In genomic region chr3:141456328-141456689, GRCh38 we compare ENCODE assay signal across 20 cellular contexts. TPM values are rescaled to one million over a fixed set of nuclear protein-coding genes. Genes with fewer than 3 reads are reported as not detected.
DNase-seq lines count a peak whose midpoint lies in the region; ATAC-seq and TF ChIP-seq lines count a peak whose summit lies in the region.
"Had no signal": no experiment of that assay in that cellular context is flagged by ENCODE, and none has a peak within 500 bp of the region (broad histone marks: within the 10 kb centered on the region; RNA-seq: fewer than 3 reads in every experiment).

No MANE protein-coding gene starts in this region.

- H3K27ac ChIP-seq in coronary artery (no peak overlapping the region), ascending aorta (no peak overlapping the region)
- H3K27ac ChIP-seq: foreskin keratinocyte, parathyroid adenoma, RWPE1, spleen had no signal

- intact Hi-C loops in left cardiac atrium (cut with DNase I) (no loop called here), Right ventricle myocardium superior (cut with DNase I) (loop anchor here (2.0 to 10.0 kb wide), 2 partner anchors 146 to 222 kb away; partner anchors contain the start of gene PXYLP1), ascending aorta (cut with DNase I) (loop anchor here (10.0 kb wide), 1 partner anchor 418 kb away; the partner anchor contains the start of gene ATP1B3)

- TF ChIP-seq CTCF in choroid plexus epithelial cell (conservative IDR thresholded peaks at IDR 0.05; ENCODE audit: low read depth, low read length), result no peak
- no peak for TF ChIP-seq CTCF in nephron (IDR thresholded peaks at IDR 0.05; ENCODE audit: unreplicated experiment in 3 of 3)
- TF ChIP-seq CTCF in coronary artery (IDR thresholded peaks at IDR 0.05), result no peak
- TF ChIP-seq CTCF in ascending aorta (IDR thresholded peaks at IDR 0.05), result no peak

- H3K4me3 ChIP-seq in choroid plexus epithelial cell (ENCODE audit: low read depth, low read length), result no peak overlapping the region
- no peak overlapping the region for H3K4me3 ChIP-seq in coronary artery
- H3K4me3 ChIP-seq in ascending aorta, result no peak overlapping the region
- H3K4me3 ChIP-seq: A549, spleen, transverse colon had no signal

- DNase-seq in left cardiac atrium, result peak; percentile 39
- no peak for DNase-seq in Right ventricle myocardium superior
- peak; percentile 81 for DNase-seq in choroid plexus epithelial cell (ENCODE audit: low read depth)
- no peak for DNase-seq in coronary artery (ENCODE audit: low spot score)
- DNase-seq in NCI-H510A (lab: John Stamatoyannopoulos, UW), result no peak
- DNase-seq in ascending aorta (ENCODE audit: low spot score in 2 of 2), result no peak
- DNase-seq: activated CD4-positive, alpha-beta memory T cell treated with anti-CD3 and anti-CD28 coated beads, Interleukin-2, amount 10 ng/mL, durations not matched to agents 7 days and 5 days; activated T-cell treated with anti-CD3 and anti-CD28 coated beads, Interleukin-2, amount 50 U/mL, for 24 hours; effector CD4-positive, alpha-beta T cell; foreskin keratinocyte; NCI-H1694; NCI-H345; spleen; transverse colon had no signal

- no peaks in the 10 kb centered on the region for H3K36me3 Mint-ChIP-seq in nephron (ENCODE audit: low read depth)
- H3K36me3 Mint-ChIP-seq: activated naive CD4-positive, alpha-beta T cell treated with anti-CD3 and anti-CD28 coated beads, Interleukin-2, amount 50 U/mL, for 24 hours had no signal

- no peaks in the 10 kb centered on the region for H3K9me3 ChIP-seq in ascending aorta
- H3K9me3 ChIP-seq: A549, spleen, transverse colon had no signal

- H3K9me3 Mint-ChIP-seq in nephron, result no peaks in the 10 kb centered on the region
- H3K9me3 Mint-ChIP-seq: activated CD4-positive, alpha-beta memory T cell treated with anti-CD3 and anti-CD28 coated beads, Interleukin-2, amount 10 ng/mL, durations not matched to agents 7 days and 5 days; activated naive CD4-positive, alpha-beta T cell treated with anti-CD3 and anti-CD28 coated beads, Interleukin-2, amount 50 U/mL, for 24 hours; activated T-cell treated with anti-CD3 and anti-CD28 coated beads, Interleukin-2, amount 50 U/mL, for 24 hours had no signal

- ATAC-seq in left cardiac atrium (peak; percentile 14 to 20), Right ventricle myocardium superior (ENCODE audit: poor library complexity) (no peak), SK-N-SH treated with all-trans-retinoic acid at 6 μM for 48 hours (no peak)
- ATAC-seq: A549, foreskin keratinocyte had no signal

- H3K4me3 Mint-ChIP-seq in nephron, result peak overlapping the region in 1 of 3 experiments; percentile 26
- H3K4me3 Mint-ChIP-seq: activated CD4-positive, alpha-beta memory T cell treated with anti-CD3 and anti-CD28 coated beads, Interleukin-2, amount 10 ng/mL, durations not matched to agents 7 days and 5 days; activated naive CD4-positive, alpha-beta T cell treated with anti-CD3 and anti-CD28 coated beads, Interleukin-2, amount 50 U/mL, for 24 hours; activated T-cell treated with anti-CD3 and anti-CD28 coated beads, Interleukin-2, amount 50 U/mL, for 24 hours had no signal

- no peaks in the 10 kb centered on the region for H3K36me3 ChIP-seq in ascending aorta
- H3K36me3 ChIP-seq: spleen, transverse colon had no signal

- H3K27ac Mint-ChIP-seq in nephron, result peak overlapping the region in 2 of 3 experiments; percentile 73 to 81
- H3K27ac Mint-ChIP-seq: activated CD4-positive, alpha-beta memory T cell treated with anti-CD3 and anti-CD28 coated beads, Interleukin-2, amount 10 ng/mL, durations not matched to agents 7 days and 5 days; activated naive CD4-positive, alpha-beta T cell treated with anti-CD3 and anti-CD28 coated beads, Interleukin-2, amount 50 U/mL, for 24 hours; activated T-cell treated with anti-CD3 and anti-CD28 coated beads, Interleukin-2, amount 50 U/mL, for 24 hours had no signal

- no peaks in the 10 kb centered on the region for H3K27me3 ChIP-seq in ascending aorta
- H3K27me3 ChIP-seq: foreskin keratinocyte, spleen, transverse colon had no signal

- no peaks in the 10 kb centered on the region for H3K27me3 Mint-ChIP-seq in nephron (ENCODE audit: low read depth)
- H3K27me3 Mint-ChIP-seq: activated CD4-positive, alpha-beta memory T cell treated with anti-CD3 and anti-CD28 coated beads, Interleukin-2, amount 10 ng/mL, durations not matched to agents 7 days and 5 days; activated naive CD4-positive, alpha-beta T cell treated with anti-CD3 and anti-CD28 coated beads, Interleukin-2, amount 50 U/mL, for 24 hours; activated T-cell treated with anti-CD3 and anti-CD28 coated beads, Interleukin-2, amount 50 U/mL, for 24 hours had no signal

- peaks cover 22% of the 10 kb centered on the region for H3K4me1 Mint-ChIP-seq in nephron

- H3K4me1 ChIP-seq in ascending aorta, result peaks cover 0 to 9% of the 10 kb centered on the region in 2 donors
- H3K4me1 ChIP-seq: foreskin keratinocyte, parathyroid adenoma had no signal

TF ChIP-seq in SK-N-SH treated with all-trans-retinoic acid at 6 μM for 48 hours, 23 proteins besides CTCF, POLR2A, EP300 and RAD21:
- TF ChIP-seq CSRNP3 (CRISPR knock-in tag; IDR thresholded peaks at IDR 0.05) (no peak), ZFP3 (CRISPR knock-in tag; IDR thresholded peaks at IDR 0.05) (no peak), TOX (CRISPR knock-in tag; IDR thresholded peaks at IDR 0.05; ENCODE audit: borderline replicate concordance) (no peak), ZNF70 (CRISPR knock-in tag; IDR thresholded peaks at IDR 0.05) (no peak), TSHZ2 (CRISPR knock-in tag; IDR thresholded peaks at IDR 0.05) (no peak), ARNTL (CRISPR knock-in tag; IDR thresholded peaks at IDR 0.05; ENCODE audit: borderline replicate concordance, low read depth) (no peak)

RNA-seq across cellular contexts. Expression of gene RASA2, which starts 30.5 kb away (rescaled TPM):
- total RNA-seq in left cardiac atrium (1 to 10 TPM; 5.2 to 7.8 TPM), Right ventricle myocardium superior (3.5 TPM), ascending aorta (7.7 TPM)

Comparison
In these comparisons a context has a peak if more than half of its experiments do, and no peak if none do; other contexts are left out.
1. ATAC-seq: peak in left cardiac atrium (2 of 2); none in Right ventricle myocardium superior (single experiment) and SK-N-SH treated with all-trans-retinoic acid at 6 μM for 48 hours (single experiment).
2. DNase-seq: peak in left cardiac atrium (single experiment) and choroid plexus epithelial cell (single experiment); none in Right ventricle myocardium superior (single experiment), coronary artery (single experiment), NCI-H510A (single experiment) and ascending aorta (0 of 2).
3. intact Hi-C loops: an anchor here in Right ventricle myocardium superior (2.0 to 10.0 kb wide) and ascending aorta (10.0 kb wide); none called in left cardiac atrium.